23 cellular contexts compared by ENCODE assay signal in genomic region chr12:1518486-1518762, GRCh38.
A peak's percentile ranks its signal among the peaks of the same experiment; 100 is the strongest.
DNase-seq lines count a peak whose midpoint lies in the region; ATAC-seq, FAIRE-seq and TF ChIP-seq lines count a peak whose summit lies in the region.
"Had no signal": no experiment of that assay in that cellular context is flagged by ENCODE, and none has a peak within 500 bp of the region (broad histone marks: within the 10 kb centered on the region; RNA-seq: fewer than 3 reads in every experiment).

No MANE protein-coding gene starts in this region.

- H4K20me1 ChIP-seq in K562 (replicated peaks; ENCODE audit: control insufficient read depth, insufficient read depth, low read length) = no peaks in the 10 kb centered on the region

- H3K9ac ChIP-seq in K562 (ENCODE audit: insufficient read depth in 1 of 2, low read depth in 2 of 2, low read length in 2 of 2) = peak overlapping the region in 1 of 2 experiments; percentile 70; a peak in 2 of 4 replicates

- ATAC-seq in K562 (no peak; the same call in 1 of the 3 replicates), left colon (peak; percentile 5)

- H3K36me3 ChIP-seq in K562 (ENCODE audit: control insufficient read depth, insufficient read depth, low read length) = no peaks in the 10 kb centered on the region
- H3K36me3 ChIP-seq in suprapubic skin = no peaks in the 10 kb centered on the region
- H3K36me3 ChIP-seq: adrenal gland, ovary, sigmoid colon, SJCRH30, tibial nerve, WERI-Rb-1 had no signal

- H3K27me3 ChIP-seq in K562 (ENCODE audit: control insufficient read depth in 2 of 2, insufficient read depth in 2 of 2, low read length in 2 of 2) (no peaks in the 10 kb centered on the region), suprapubic skin (peaks cover 11% of the 10 kb centered on the region)
- H3K27me3 ChIP-seq: ovary, SJCRH30 had no signal

- TF ChIP-seq EP300 in K562 (IDR thresholded peaks at IDR 0.05; ENCODE audit: low read length) = no peak
- no peak for TF ChIP-seq EP300 in suprapubic skin (IDR thresholded peaks at IDR 0.05)

- no peak for FAIRE-seq in K562 (lab: Jason Lieb, UNC)
- FAIRE-seq: bronchial epithelial cell, D721Med, endothelial cell of umbilical vein, islet of Langerhans had no signal

- TF ChIP-seq POLR2A in K562 (conservative IDR thresholded peaks at IDR 0.05) (no peak), suprapubic skin (IDR thresholded peaks at IDR 0.05) (no peak)

- no peak for TF ChIP-seq CTCF in K562 (IDR thresholded peaks at IDR 0.05 in 2 of 3, conservative IDR thresholded peaks at IDR 0.05 in 1 of 3; ENCODE audit: insufficient read depth in 2 of 3, low read depth in 1 of 3, low read length in 3 of 3)
- no peak for TF ChIP-seq CTCF in suprapubic skin (IDR thresholded peaks at IDR 0.05)

- no peaks in the 10 kb centered on the region for H3K9me1 ChIP-seq in K562 (ENCODE audit: control insufficient read depth, insufficient read depth, low read length)

- intact Hi-C loops in K562 (cut with micrococcal nuclease) = loop anchor here (10.0 kb wide), 1 partner anchor 56 kb away; no protein-coding TSS in a partner anchor
- intact Hi-C loops in left colon (cut with DNase I, micrococcal nuclease) = no loop called here

- no peaks in the 10 kb centered on the region for H3K79me2 ChIP-seq in K562 (ENCODE audit: control insufficient read depth, insufficient read depth, low read length)

- DNase-seq in HT-29 (ENCODE audit: low spot score) (peak; percentile 47), K562 (ENCODE audit: extremely low read depth in 1 of 4, low spot score in 3 of 4) (no peak), left colon (no peak), suprapubic skin (ENCODE audit: low spot score in 2 of 2) (no peak), germinal center (ENCODE audit: low spot score) (no peak), LoVo (ENCODE audit: low spot score) (no peak), NCI-H1436 treated with DMSO at 0.1 percent for 48 hours (lab: John Stamatoyannopoulos, UW) (no peak)
- DNase-seq: activated CD4-positive, alpha-beta T cell treated with anti-CD3 and anti-CD28 coated beads, Interleukin-2, amount 50 U/mL, for 4 hours; adrenal gland; dermis blood vessel endothelial cell; hippocampal formation; naive B cell; sigmoid colon; stimulated activated naive CD4-positive, alpha-beta T cell; WERI-Rb-1 had no signal

- WGBS in K562 (ENCODE audit: insufficient coverage, low coverage, missing lambda C conversion rate) = 22% methylated on average over 5 of the region's 8 CpGs
- 45% methylated on average over 8 of the region's 8 CpGs for WGBS in suprapubic skin

- BruUV-seq in K562 (replicated peaks; lab: Mats Ljungman, UMichigan) = no TSS peak

- CTCF ChIA-PET in K562 (lab: Yijun Ruan, JAX; ENCODE audit: low intra/inter-chr PET ratio) = no interaction called here

- H3K9me3 ChIP-seq in K562 (replicated peaks; ENCODE audit: control insufficient read depth, insufficient read depth, low read depth, low read length) (no peaks in the 10 kb centered on the region; the same call in 1 of the 2 replicates), suprapubic skin (no peaks in the 10 kb centered on the region)
- H3K9me3 ChIP-seq: adrenal gland, ovary, sigmoid colon, SJCRH30 had no signal

- peak overlapping the region; percentile 32; the same call in 1 of the 2 replicates for H2AFZ ChIP-seq in K562 (ENCODE audit: low read depth, low read length)

- no peak overlapping the region for H3K27ac ChIP-seq in K562 (ENCODE audit: extremely low read depth, low read depth, low read length)
- peak overlapping the region; percentile 52 for H3K27ac ChIP-seq in suprapubic skin
- H3K27ac ChIP-seq: adrenal gland, ovary, sigmoid colon, SJCRH30, tibial nerve, WERI-Rb-1 had no signal

- H3K4me1 ChIP-seq in K562 (replicated peaks in 1 of 2; ENCODE audit: control insufficient read depth in 2 of 2, insufficient read depth in 2 of 2, low read length in 2 of 2) = peaks cover 8 to 11% of the 10 kb centered on the region in 2 experiments; a peak in 4 of 5 replicates
- H3K4me1 ChIP-seq in suprapubic skin = peaks cover 19% of the 10 kb centered on the region
- H3K4me1 ChIP-seq: adrenal gland had no signal

- POLR2A ChIA-PET in K562 (lab: Yijun Ruan, JAX) = no interaction called here

- H3K4me3 ChIP-seq in K562 (no peak overlapping the region), suprapubic skin (peak overlapping the region; percentile 13)
- H3K4me3 ChIP-seq: adrenal gland, lung, ovary, sigmoid colon, tibial nerve had no signal

- peak overlapping the region; percentile 32; the same call in 1 of the 2 replicates for H3K4me2 ChIP-seq in K562 (ENCODE audit: insufficient read depth, low read length)

- in situ Hi-C loops in K562 (cut with MboI) = no loop called here

- TF ChIP-seq RAD21 in K562 (CRISPR knock-in tag; conservative IDR thresholded peaks at IDR 0.05 in 1 of 2, IDR thresholded peaks at IDR 0.05 in 1 of 2) = no peak

TF ChIP-seq in K562, 482 proteins besides CTCF, POLR2A, EP300 and RAD21:
- TF ChIP-seq FOXP4 (CRISPR knock-in tag; IDR thresholded peaks at IDR 0.05; ENCODE audit: borderline replicate concordance) (no peak), HINFP (tag; conservative IDR thresholded peaks at IDR 0.05; ENCODE audit: low read depth) (no peak), ZNF184 (CRISPR knock-in tag; IDR thresholded peaks at IDR 0.05) (no peak), HMG20B (CRISPR knock-in tag; IDR thresholded peaks at IDR 0.05) (no peak), KLF1 (tag; IDR thresholded peaks at IDR 0.05) (no peak), ZNF12 (CRISPR knock-in tag; IDR thresholded peaks at IDR 0.05) (no peak), NEUROD1 (IDR thresholded peaks at IDR 0.05; ENCODE audit: borderline replicate concordance, low read depth, low read length, partially characterized antibody) (no peak), MTA3 (IDR thresholded peaks at IDR 0.05; ENCODE audit: borderline replicate concordance) (no peak), ZNF197 (CRISPR knock-in tag; IDR thresholded peaks at IDR 0.05; ENCODE audit: low read depth) (no peak), ILF3 (IDR thresholded peaks at IDR 0.05; ENCODE audit: borderline replicate concordance) (no peak), TAF7 (tag; IDR thresholded peaks at IDR 0.05) (no peak), ZNF695 (CRISPR knock-in tag; IDR thresholded peaks at IDR 0.05) (no peak)
